ENCODE assay signal across 8 cellular contexts in genomic region chr3:172061724-172062184, GRCh38. TPM values are rescaled to one million over a fixed set of nuclear protein-coding genes. Genes with fewer than 3 reads are reported as not detected.
DNase-seq lines count a peak whose midpoint lies in the region; ATAC-seq lines count a peak whose summit lies in the region.

No MANE protein-coding gene starts in this region.

- H3K36me3 Mint-ChIP-seq in activated CD4-positive, alpha-beta memory T cell treated with anti-CD3 and anti-CD28 coated beads for 36 hours = peaks cover 5% of the 10 kb centered on the region
- H3K36me3 Mint-ChIP-seq in activated CD4-positive, alpha-beta T cell treated with anti-CD3 and anti-CD28 coated beads, Interleukin-2, amount 10 ng/mL, durations not matched to agents 7 days and 5 days (ENCODE audit: low read depth) = peaks cover 2% of the 10 kb centered on the region

- intact Hi-C loops in activated CD4-positive, alpha-beta memory T cell treated with anti-CD3 and anti-CD28 coated beads for 36 hours (cut with micrococcal nuclease) = no loop called here

- H3K27me3 Mint-ChIP-seq in activated CD4-positive, alpha-beta memory T cell treated with anti-CD3 and anti-CD28 coated beads for 36 hours = no peaks in the 10 kb centered on the region
- H3K27me3 Mint-ChIP-seq in activated CD4-positive, alpha-beta T cell treated with anti-CD3 and anti-CD28 coated beads, Interleukin-2, amount 10 ng/mL, durations not matched to agents 7 days and 5 days = no peaks in the 10 kb centered on the region

- in situ Hi-C loops in SK-MEL-5 (cut with HindIII; ENCODE audit: low pct_unique_long_range_greater_than_20kb, low sequenced_read_pairs) = no loop called here

- peaks cover 22% of the 10 kb centered on the region for H3K4me1 Mint-ChIP-seq in activated CD4-positive, alpha-beta memory T cell treated with anti-CD3 and anti-CD28 coated beads for 36 hours (ENCODE audit: low read depth)
- peaks cover 14% of the 10 kb centered on the region for H3K4me1 Mint-ChIP-seq in activated CD4-positive, alpha-beta T cell treated with anti-CD3 and anti-CD28 coated beads, Interleukin-2, amount 10 ng/mL, durations not matched to agents 7 days and 5 days

- no peak overlapping the region for H3K4me3 Mint-ChIP-seq in activated CD4-positive, alpha-beta memory T cell treated with anti-CD3 and anti-CD28 coated beads for 36 hours
- no peak overlapping the region for H3K4me3 Mint-ChIP-seq in activated CD4-positive, alpha-beta T cell treated with anti-CD3 and anti-CD28 coated beads, Interleukin-2, amount 10 ng/mL, durations not matched to agents 7 days and 5 days

- DNase-seq in SK-MEL-5 (ENCODE audit: low read depth, low spot score) (peak; percentile 32), left kidney (ENCODE audit: low read depth, low spot score) (peak; percentile 49), GM03348 (ENCODE audit: low spot score) (no peak), SW 1271 (lab: John Stamatoyannopoulos, UW) (no peak)
- no peak for DNase-seq in activated CD4-positive, alpha-beta memory T cell treated with anti-CD3 and anti-CD28 coated beads for 36 hours
- no peak for DNase-seq in activated CD4-positive, alpha-beta T cell treated with anti-CD3 and anti-CD28 coated beads, Interleukin-2, amount 10 ng/mL, durations not matched to agents 7 days and 5 days

- peak; percentile 76 for ATAC-seq in GM19043 (IDR thresholded peaks at IDR 0.05; ENCODE audit: low read depth, unreplicated experiment)
- ATAC-seq in HG03039 (IDR thresholded peaks at IDR 0.05; ENCODE audit: unreplicated experiment) = peak; percentile 80

- CTCF ChIA-PET in activated CD4-positive, alpha-beta memory T cell treated with anti-CD3 and anti-CD28 coated beads for 36 hours (lab: Charles Lee) = no interaction called here
- CTCF ChIA-PET in activated CD4-positive, alpha-beta T cell treated with anti-CD3 and anti-CD28 coated beads, Interleukin-2, amount 10 ng/mL, durations not matched to agents 7 days and 5 days (lab: Charles Lee) = interaction anchor here (0.6 kb wide), 1 partner anchor 1100 kb away, joined by 3 read pairs; no protein-coding TSS in a partner anchor

- POLR2A ChIA-PET in activated CD4-positive, alpha-beta memory T cell treated with anti-CD3 and anti-CD28 coated beads for 36 hours (lab: Charles Lee) = no interaction called here
- POLR2A ChIA-PET in activated CD4-positive, alpha-beta T cell treated with anti-CD3 and anti-CD28 coated beads, Interleukin-2, amount 10 ng/mL, durations not matched to agents 7 days and 5 days (lab: Charles Lee) = no interaction called here

- no peak overlapping the region for H3K27ac Mint-ChIP-seq in activated CD4-positive, alpha-beta memory T cell treated with anti-CD3 and anti-CD28 coated beads for 36 hours
- H3K27ac Mint-ChIP-seq in activated CD4-positive, alpha-beta T cell treated with anti-CD3 and anti-CD28 coated beads, Interleukin-2, amount 10 ng/mL, durations not matched to agents 7 days and 5 days = no peak overlapping the region

- H3K9me3 Mint-ChIP-seq in activated CD4-positive, alpha-beta memory T cell treated with anti-CD3 and anti-CD28 coated beads for 36 hours = no peaks in the 10 kb centered on the region
- H3K9me3 Mint-ChIP-seq in activated CD4-positive, alpha-beta T cell treated with anti-CD3 and anti-CD28 coated beads, Interleukin-2, amount 10 ng/mL, durations not matched to agents 7 days and 5 days = no peaks in the 10 kb centered on the region

RNA-seq across cellular contexts. Expression of gene FNDC3B, which starts 22.4 kb away (rescaled TPM):
- total RNA-seq in SK-MEL-5 (2014; rRNA removed; shearing (Covaris generic)) = 34.4 TPM in 2 replicates
- polyA plus RNA-seq in SK-MEL-5 (2015; cell fraction: cytosol; rRNA removed) = 15.3 and 20.5 TPM in 2 replicates
- polyA plus RNA-seq in SK-MEL-5 (2015; cell fraction: nucleus; rRNA removed) = 15.7 and 19.6 TPM in 2 replicates
- 10 to 100 TPM; 14.4 to 17.8 TPM for total RNA-seq in activated CD4-positive, alpha-beta memory T cell treated with anti-CD3 and anti-CD28 coated beads for 36 hours
- 10 to 100 TPM; 13.4 to 15.3 TPM for total RNA-seq in activated CD4-positive, alpha-beta T cell treated with anti-CD3 and anti-CD28 coated beads, Interleukin-2, amount 10 ng/mL, durations not matched to agents 7 days and 5 days

Comparison
In these comparisons a context has a peak if more than half of its experiments do, and no peak if none do; other contexts are left out.
1. DNase-seq: peak in SK-MEL-5 (single experiment) and left kidney (single experiment); none in activated CD4-positive, alpha-beta memory T cell treated with anti-CD3 and anti-CD28 coated beads for 36 hours (single experiment), GM03348 (single experiment), SW 1271 (0 of 2) and activated CD4-positive, alpha-beta T cell treated with anti-CD3 and anti-CD28 coated beads, Interleukin-2, amount 10 ng/mL, durations not matched to agents 7 days and 5 days (single experiment).